In the genomic region with DNA sequence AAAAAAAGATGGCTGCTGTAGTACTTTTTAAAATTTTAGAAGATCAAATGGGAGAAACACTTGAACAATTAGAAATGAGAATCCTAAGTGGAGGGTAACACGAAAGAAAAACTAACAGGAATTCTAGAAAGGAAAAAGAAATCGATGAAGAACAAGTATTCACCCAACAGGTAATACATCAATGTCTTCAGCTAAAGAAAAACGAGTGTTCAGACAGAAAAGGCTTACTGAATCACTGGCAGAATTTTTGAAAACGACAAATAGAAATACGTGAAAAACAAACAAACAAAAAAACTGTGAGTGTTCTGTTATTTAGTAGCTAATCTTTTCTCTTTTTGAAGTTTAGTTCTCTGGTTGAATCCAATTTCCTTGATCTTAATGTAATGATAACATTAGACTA, we compare ENCODE assay signal across 15 cellular contexts.
A peak's percentile ranks its signal among the peaks of the same experiment; 100 is the strongest.
DNase-seq lines count a peak whose midpoint lies in the region; ATAC-seq and TF ChIP-seq lines count a peak whose summit lies in the region.
"Had no signal": no experiment of that assay in that cellular context is flagged by ENCODE, and none has a peak within 500 bp of the region (broad histone marks: within the 10 kb centered on the region; RNA-seq: fewer than 3 reads in every experiment).

No MANE protein-coding gene starts in this region.

- H2AFZ ChIP-seq in OCI-LY1 (ENCODE audit: low read length) = no peak overlapping the region
- H2AFZ ChIP-seq: parathyroid adenoma had no signal

- no peaks in the 10 kb centered on the region for H3K9me2 ChIP-seq in OCI-LY1 (ENCODE audit: low read depth, low read length)

- peak overlapping the region; percentile 99 for H3K4me3 ChIP-seq in OCI-LY1 (ENCODE audit: low read depth, low read length, poor library complexity, severe bottlenecking)
- H3K4me3 ChIP-seq: esophagus muscularis mucosa, thyroid gland had no signal

- H3K27ac Mint-ChIP-seq in activated naive CD4-positive, alpha-beta T cell treated with anti-CD3 and anti-CD28 coated beads, Interleukin-2, amount 50 U/mL, for 24 hours = peak overlapping the region; percentile 79
- peak overlapping the region; percentile 65 for H3K27ac Mint-ChIP-seq in central memory CD8-positive, alpha-beta T cell (ENCODE audit: low read depth)
- peak overlapping the region in 1 of 2 donors; percentile 70 for H3K27ac Mint-ChIP-seq in stimulated activated naive CD8-positive, alpha-beta T cell treated with anti-CD3 and anti-CD28 coated beads, Interleukin-15, amount 100 ng/mL, for 72 hours
- H3K27ac Mint-ChIP-seq: B cell had no signal

- ATAC-seq in central memory CD8-positive, alpha-beta T cell (replicated peaks; ENCODE audit: extremely low read depth, poor library complexity, severe bottlenecking) = no peak
- ATAC-seq in stimulated activated naive CD8-positive, alpha-beta T cell treated with anti-CD3 and anti-CD28 coated beads, Interleukin-15, amount 100 ng/mL, for 72 hours = no peak
- ATAC-seq in HG02870 (IDR thresholded peaks at IDR 0.05; ENCODE audit: unreplicated experiment) = no peak

- H3K27ac ChIP-seq in OCI-LY1 (ENCODE audit: low read depth, low read length, poor library complexity, severe bottlenecking) = no peak overlapping the region
- H3K27ac ChIP-seq: brain microvascular endothelial cell, esophagus muscularis mucosa, parathyroid adenoma, thyroid gland had no signal

- H3K9me3 ChIP-seq in OCI-LY1 (ENCODE audit: low read length) = no peaks in the 10 kb centered on the region
- H3K9me3 ChIP-seq: esophagus muscularis mucosa, thyroid gland had no signal

- no peaks in the 10 kb centered on the region for H3K27me3 Mint-ChIP-seq in activated naive CD4-positive, alpha-beta T cell treated with anti-CD3 and anti-CD28 coated beads, Interleukin-2, amount 50 U/mL, for 24 hours
- no peaks in the 10 kb centered on the region for H3K27me3 Mint-ChIP-seq in central memory CD8-positive, alpha-beta T cell
- no peaks in the 10 kb centered on the region for H3K27me3 Mint-ChIP-seq in stimulated activated naive CD8-positive, alpha-beta T cell treated with anti-CD3 and anti-CD28 coated beads, Interleukin-15, amount 100 ng/mL, for 72 hours
- H3K27me3 Mint-ChIP-seq: B cell had no signal

- H3K9me3 Mint-ChIP-seq in activated naive CD4-positive, alpha-beta T cell treated with anti-CD3 and anti-CD28 coated beads, Interleukin-2, amount 50 U/mL, for 24 hours = no peaks in the 10 kb centered on the region
- no peaks in the 10 kb centered on the region for H3K9me3 Mint-ChIP-seq in central memory CD8-positive, alpha-beta T cell
- no peaks in the 10 kb centered on the region for H3K9me3 Mint-ChIP-seq in stimulated activated naive CD8-positive, alpha-beta T cell treated with anti-CD3 and anti-CD28 coated beads, Interleukin-15, amount 100 ng/mL, for 72 hours

- H3K4me3 Mint-ChIP-seq in activated naive CD4-positive, alpha-beta T cell treated with anti-CD3 and anti-CD28 coated beads, Interleukin-2, amount 50 U/mL, for 24 hours = peak overlapping the region; percentile 97
- peak overlapping the region; percentile 19 for H3K4me3 Mint-ChIP-seq in central memory CD8-positive, alpha-beta T cell
- H3K4me3 Mint-ChIP-seq in stimulated activated naive CD8-positive, alpha-beta T cell treated with anti-CD3 and anti-CD28 coated beads, Interleukin-15, amount 100 ng/mL, for 72 hours = peak overlapping the region; percentile 57 to 95

- H4K20me1 ChIP-seq in OCI-LY1 (ENCODE audit: insufficient read depth, low read length) = no peaks in the 10 kb centered on the region; the same call in 1 of the 2 replicates

- H3K36me3 Mint-ChIP-seq in activated naive CD4-positive, alpha-beta T cell treated with anti-CD3 and anti-CD28 coated beads, Interleukin-2, amount 50 U/mL, for 24 hours = peaks cover 4% of the 10 kb centered on the region
- H3K36me3 Mint-ChIP-seq in central memory CD8-positive, alpha-beta T cell (ENCODE audit: insufficient read depth) = peaks cover 11% of the 10 kb centered on the region

- H3K4me1 Mint-ChIP-seq in activated naive CD4-positive, alpha-beta T cell treated with anti-CD3 and anti-CD28 coated beads, Interleukin-2, amount 50 U/mL, for 24 hours = peaks cover 77% of the 10 kb centered on the region
- H3K4me1 Mint-ChIP-seq in central memory CD8-positive, alpha-beta T cell = peaks cover 42% of the 10 kb centered on the region
- peaks cover 53% of the 10 kb centered on the region for H3K4me1 Mint-ChIP-seq in stimulated activated naive CD8-positive, alpha-beta T cell treated with anti-CD3 and anti-CD28 coated beads, Interleukin-15, amount 100 ng/mL, for 72 hours

- H3K9ac ChIP-seq in OCI-LY1 (ENCODE audit: low read length) = peak overlapping the region; percentile 94
- H3K9ac ChIP-seq: parathyroid adenoma had no signal

- H3F3A ChIP-seq in OCI-LY1 (ENCODE audit: insufficient read depth, low read length) = no peaks in the 10 kb centered on the region

- H3K27me3 ChIP-seq in OCI-LY1 (ENCODE audit: insufficient read depth, low read length) = no peaks in the 10 kb centered on the region
- H3K27me3 ChIP-seq: brain microvascular endothelial cell, esophagus muscularis mucosa, thyroid gland had no signal

- H3K36me3 ChIP-seq in OCI-LY1 (ENCODE audit: insufficient read depth, low read length) = peaks cover 56% of the 10 kb centered on the region
- H3K36me3 ChIP-seq: brain microvascular endothelial cell, esophagus muscularis mucosa, thyroid gland had no signal

- peaks cover 53% of the 10 kb centered on the region for H3K79me2 ChIP-seq in OCI-LY1 (ENCODE audit: insufficient read depth, low read length)
- H3K79me2 ChIP-seq: parathyroid adenoma had no signal

- peak overlapping the region; percentile 95 for H3K4me2 ChIP-seq in OCI-LY1 (ENCODE audit: low read length)

- no peak for DNase-seq in activated naive CD4-positive, alpha-beta T cell (lab: John Stamatoyannopoulos, UW)
- no peak for DNase-seq in central memory CD8-positive, alpha-beta T cell (ENCODE audit: low spot score in 2 of 2)
- no peak for DNase-seq in stimulated activated naive CD8-positive, alpha-beta T cell treated with anti-CD3 and anti-CD28 coated beads, Interleukin-15, amount 100 ng/mL, for 72 hours
- DNase-seq in NCI-H1436 treated with DMSO at 0.1 percent for 48 hours (lab: John Stamatoyannopoulos, UW) (no peak), DMS153 (lab: John Stamatoyannopoulos, UW) (no peak)
- DNase-seq: activated CD4-positive, alpha-beta T cell treated with anti-CD3 and anti-CD28 coated beads for 48 hours; brain microvascular endothelial cell; NCI-H2029; thyroid gland had no signal

- TF ChIP-seq CTCF in OCI-LY1 (IDR thresholded peaks at IDR 0.05; ENCODE audit: low read length) = no peak

- peaks cover 64% of the 10 kb centered on the region for H3K4me1 ChIP-seq in OCI-LY1 (ENCODE audit: insufficient read depth, low read length, severe bottlenecking)
- H3K4me1 ChIP-seq: parathyroid adenoma had no signal

Comparison
In these comparisons a context has a peak if more than half of its experiments do, and no peak if none do; other contexts are left out.
1. H3K4me3 Mint-ChIP-seq: peak in every context shown above with its lines; median percentile 97 in activated naive CD4-positive, alpha-beta T cell treated with anti-CD3 and anti-CD28 coated beads, Interleukin-2, amount 50 U/mL, for 24 hours; 76 in stimulated activated naive CD8-positive, alpha-beta T cell treated with anti-CD3 and anti-CD28 coated beads, Interleukin-15, amount 100 ng/mL, for 72 hours; 19 in central memory CD8-positive, alpha-beta T cell.